In the genomic region with DNA sequence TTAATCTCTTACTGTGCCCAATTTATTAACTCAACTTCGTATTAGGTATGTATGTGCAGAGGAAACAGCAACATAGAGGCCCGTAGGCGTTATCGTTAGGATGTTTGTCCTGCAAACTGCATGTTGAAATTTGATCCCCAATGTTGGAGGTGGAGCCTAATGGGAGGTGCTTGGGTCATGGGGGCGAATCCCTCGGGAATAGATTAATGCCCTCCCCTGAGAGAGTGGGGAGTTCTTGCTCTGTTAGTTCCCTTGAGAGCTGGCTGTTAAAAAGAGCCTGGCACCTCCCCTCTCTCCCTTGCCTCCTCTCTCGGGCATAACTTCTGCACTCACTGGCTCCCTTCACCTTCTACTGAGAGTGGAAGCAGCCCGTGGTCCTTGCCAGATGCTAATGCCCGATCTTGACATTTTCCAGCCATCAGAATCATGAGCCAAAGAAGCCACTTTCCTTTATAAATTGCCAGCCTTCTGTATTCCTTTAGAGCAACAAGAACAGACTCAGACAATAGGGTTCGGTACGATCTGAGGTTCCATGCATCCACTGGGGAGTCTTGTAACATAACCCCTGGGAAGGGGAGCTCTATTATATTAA, we compare ENCODE assay signal across 2 cellular contexts.
TF ChIP-seq lines count a peak whose summit lies in the region.

No MANE protein-coding gene starts in this region.

TF ChIP-seq in liver, 16 proteins besides CTCF, POLR2A, EP300 and RAD21 (continued from another document):
- TF ChIP-seq ZBTB33 (IDR thresholded peaks at IDR 0.05) (no peak), HNF4G (IDR thresholded peaks at IDR 0.05) (no peak), JUND (IDR thresholded peaks at IDR 0.05) (no peak), REST (IDR thresholded peaks at IDR 0.05) (peak; percentile 76), FOXA2 (IDR thresholded peaks at IDR 0.05) (no peak), RXRA (IDR thresholded peaks at IDR 0.05) (peak; percentile 44 to 48), GABPA (IDR thresholded peaks at IDR 0.05 in 1 of 2, conservative IDR thresholded peaks at IDR 0.05 in 1 of 2) (no peak), YY1 (IDR thresholded peaks at IDR 0.05) (peak; percentile 83), EGR1 (IDR thresholded peaks at IDR 0.05; ENCODE audit: low read depth in 2 of 2) (no peak)
- TF ChIP-seq, protein P1, sequence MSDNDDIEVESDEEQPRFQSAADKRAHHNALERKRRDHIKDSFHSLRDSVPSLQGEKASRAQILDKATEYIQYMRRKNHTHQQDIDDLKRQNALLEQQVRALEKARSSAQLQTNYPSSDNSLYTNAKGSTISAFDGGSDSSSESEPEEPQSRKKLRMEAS (IDR thresholded peaks at IDR 0.05), result no peak

TF ChIP-seq in HepG2, 621 proteins besides CTCF, POLR2A, EP300 and RAD21 (continued from another document):
- TF ChIP-seq, protein P2, sequence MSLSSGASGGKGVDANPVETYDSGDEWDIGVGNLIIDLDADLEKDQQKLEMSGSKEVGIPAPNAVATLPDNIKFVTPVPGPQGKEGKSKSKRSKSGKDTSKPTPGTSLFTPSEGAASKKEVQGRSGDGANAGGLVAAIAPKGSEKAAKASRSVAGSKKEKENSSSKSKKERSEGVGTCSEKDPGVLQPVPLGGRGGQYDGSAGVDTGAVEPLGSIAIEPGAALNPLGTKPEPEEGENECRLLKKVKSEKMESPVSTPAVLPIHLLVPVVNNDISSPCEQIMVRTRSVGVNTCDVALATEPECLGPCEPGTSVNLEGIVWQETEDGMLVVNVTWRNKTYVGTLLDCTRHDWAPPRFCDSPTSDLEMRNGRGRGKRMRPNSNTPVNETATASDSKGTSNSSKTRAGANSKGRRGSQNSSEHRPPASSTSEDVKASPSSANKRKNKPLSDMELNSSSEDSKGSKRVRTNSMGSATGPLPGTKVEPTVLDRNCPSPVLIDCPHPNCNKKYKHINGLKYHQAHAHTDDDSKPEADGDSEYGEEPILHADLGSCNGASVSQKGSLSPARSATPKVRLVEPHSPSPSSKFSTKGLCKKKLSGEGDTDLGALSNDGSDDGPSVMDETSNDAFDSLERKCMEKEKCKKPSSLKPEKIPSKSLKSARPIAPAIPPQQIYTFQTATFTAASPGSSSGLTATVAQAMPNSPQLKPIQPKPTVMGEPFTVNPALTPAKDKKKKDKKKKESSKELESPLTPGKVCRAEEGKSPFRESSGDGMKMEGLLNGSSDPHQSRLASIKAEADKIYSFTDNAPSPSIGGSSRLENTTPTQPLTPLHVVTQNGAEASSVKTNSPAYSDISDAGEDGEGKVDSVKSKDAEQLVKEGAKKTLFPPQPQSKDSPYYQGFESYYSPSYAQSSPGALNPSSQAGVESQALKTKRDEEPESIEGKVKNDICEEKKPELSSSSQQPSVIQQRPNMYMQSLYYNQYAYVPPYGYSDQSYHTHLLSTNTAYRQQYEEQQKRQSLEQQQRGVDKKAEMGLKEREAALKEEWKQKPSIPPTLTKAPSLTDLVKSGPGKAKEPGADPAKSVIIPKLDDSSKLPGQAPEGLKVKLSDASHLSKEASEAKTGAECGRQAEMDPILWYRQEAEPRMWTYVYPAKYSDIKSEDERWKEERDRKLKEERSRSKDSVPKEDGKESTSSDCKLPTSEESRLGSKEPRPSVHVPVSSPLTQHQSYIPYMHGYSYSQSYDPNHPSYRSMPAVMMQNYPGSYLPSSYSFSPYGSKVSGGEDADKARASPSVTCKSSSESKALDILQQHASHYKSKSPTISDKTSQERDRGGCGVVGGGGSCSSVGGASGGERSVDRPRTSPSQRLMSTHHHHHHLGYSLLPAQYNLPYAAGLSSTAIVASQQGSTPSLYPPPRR (CRISPR knock-in tag; IDR thresholded peaks at IDR 0.05; ENCODE audit: borderline replicate concordance), result no peak
- TF ChIP-seq, protein P3, sequence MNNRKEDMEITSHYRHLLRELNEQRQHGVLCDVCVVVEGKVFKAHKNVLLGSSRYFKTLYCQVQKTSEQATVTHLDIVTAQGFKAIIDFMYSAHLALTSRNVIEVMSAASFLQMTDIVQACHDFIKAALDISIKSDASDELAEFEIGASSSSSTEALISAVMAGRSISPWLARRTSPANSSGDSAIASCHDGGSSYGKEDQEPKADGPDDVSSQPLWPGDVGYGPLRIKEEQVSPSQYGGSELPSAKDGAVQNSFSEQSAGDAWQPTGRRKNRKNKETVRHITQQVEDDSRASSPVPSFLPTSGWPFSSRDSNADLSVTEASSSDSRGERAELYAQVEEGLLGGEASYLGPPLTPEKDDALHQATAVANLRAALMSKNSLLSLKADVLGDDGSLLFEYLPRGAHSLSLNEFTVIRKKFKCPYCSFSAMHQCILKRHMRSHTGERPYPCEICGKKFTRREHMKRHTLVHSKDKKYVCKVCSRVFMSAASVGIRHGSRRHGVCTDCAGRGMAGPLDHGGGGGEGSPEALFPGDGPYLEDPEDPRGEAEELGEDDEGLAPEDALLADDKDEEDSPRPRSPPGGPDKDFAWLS (CRISPR knock-in tag; IDR thresholded peaks at IDR 0.05; ENCODE audit: borderline replicate concordance), result no peak
- TF ChIP-seq ZNF33B (CRISPR knock-in tag; IDR thresholded peaks at IDR 0.05) (no peak), ATF5 (CRISPR knock-in tag; IDR thresholded peaks at IDR 0.05; ENCODE audit: low read depth) (no peak), GATA4 (IDR thresholded peaks at IDR 0.05; ENCODE audit: borderline replicate concordance, low read depth) (no peak), HMGA1 (CRISPR knock-in tag; conservative IDR thresholded peaks at IDR 0.05) (no peak), POLR2G (IDR thresholded peaks at IDR 0.05; ENCODE audit: low read depth, low read length) (no peak), ZNF724P (CRISPR knock-in tag; IDR thresholded peaks at IDR 0.05; ENCODE audit: borderline replicate concordance) (no peak), CBX1 (IDR thresholded peaks at IDR 0.05; ENCODE audit: low read depth) (no peak), ZNF777 (CRISPR knock-in tag; IDR thresholded peaks at IDR 0.05) (no peak), MIER3 (CRISPR knock-in tag; IDR thresholded peaks at IDR 0.05; ENCODE audit: borderline replicate concordance) (no peak)
- TF ChIP-seq, protein P4, sequence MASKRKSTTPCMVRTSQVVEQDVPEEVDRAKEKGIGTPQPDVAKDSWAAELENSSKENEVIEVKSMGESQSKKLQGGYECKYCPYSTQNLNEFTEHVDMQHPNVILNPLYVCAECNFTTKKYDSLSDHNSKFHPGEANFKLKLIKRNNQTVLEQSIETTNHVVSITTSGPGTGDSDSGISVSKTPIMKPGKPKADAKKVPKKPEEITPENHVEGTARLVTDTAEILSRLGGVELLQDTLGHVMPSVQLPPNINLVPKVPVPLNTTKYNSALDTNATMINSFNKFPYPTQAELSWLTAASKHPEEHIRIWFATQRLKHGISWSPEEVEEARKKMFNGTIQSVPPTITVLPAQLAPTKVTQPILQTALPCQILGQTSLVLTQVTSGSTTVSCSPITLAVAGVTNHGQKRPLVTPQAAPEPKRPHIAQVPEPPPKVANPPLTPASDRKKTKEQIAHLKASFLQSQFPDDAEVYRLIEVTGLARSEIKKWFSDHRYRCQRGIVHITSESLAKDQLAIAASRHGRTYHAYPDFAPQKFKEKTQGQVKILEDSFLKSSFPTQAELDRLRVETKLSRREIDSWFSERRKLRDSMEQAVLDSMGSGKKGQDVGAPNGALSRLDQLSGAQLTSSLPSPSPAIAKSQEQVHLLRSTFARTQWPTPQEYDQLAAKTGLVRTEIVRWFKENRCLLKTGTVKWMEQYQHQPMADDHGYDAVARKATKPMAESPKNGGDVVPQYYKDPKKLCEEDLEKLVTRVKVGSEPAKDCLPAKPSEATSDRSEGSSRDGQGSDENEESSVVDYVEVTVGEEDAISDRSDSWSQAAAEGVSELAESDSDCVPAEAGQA (IDR thresholded peaks at IDR 0.05; ENCODE audit: low read depth), result no peak
- TF ChIP-seq, protein P4 (CRISPR knock-in tag; IDR thresholded peaks at IDR 0.05; ENCODE audit: borderline replicate concordance), result no peak
- TF ChIP-seq, protein P5, sequence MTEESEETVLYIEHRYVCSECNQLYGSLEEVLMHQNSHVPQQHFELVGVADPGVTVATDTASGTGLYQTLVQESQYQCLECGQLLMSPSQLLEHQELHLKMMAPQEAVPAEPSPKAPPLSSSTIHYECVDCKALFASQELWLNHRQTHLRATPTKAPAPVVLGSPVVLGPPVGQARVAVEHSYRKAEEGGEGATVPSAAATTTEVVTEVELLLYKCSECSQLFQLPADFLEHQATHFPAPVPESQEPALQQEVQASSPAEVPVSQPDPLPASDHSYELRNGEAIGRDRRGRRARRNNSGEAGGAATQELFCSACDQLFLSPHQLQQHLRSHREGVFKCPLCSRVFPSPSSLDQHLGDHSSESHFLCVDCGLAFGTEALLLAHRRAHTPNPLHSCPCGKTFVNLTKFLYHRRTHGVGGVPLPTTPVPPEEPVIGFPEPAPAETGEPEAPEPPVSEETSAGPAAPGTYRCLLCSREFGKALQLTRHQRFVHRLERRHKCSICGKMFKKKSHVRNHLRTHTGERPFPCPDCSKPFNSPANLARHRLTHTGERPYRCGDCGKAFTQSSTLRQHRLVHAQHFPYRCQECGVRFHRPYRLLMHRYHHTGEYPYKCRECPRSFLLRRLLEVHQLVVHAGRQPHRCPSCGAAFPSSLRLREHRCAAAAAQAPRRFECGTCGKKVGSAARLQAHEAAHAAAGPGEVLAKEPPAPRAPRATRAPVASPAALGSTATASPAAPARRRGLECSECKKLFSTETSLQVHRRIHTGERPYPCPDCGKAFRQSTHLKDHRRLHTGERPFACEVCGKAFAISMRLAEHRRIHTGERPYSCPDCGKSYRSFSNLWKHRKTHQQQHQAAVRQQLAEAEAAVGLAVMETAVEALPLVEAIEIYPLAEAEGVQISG (CRISPR knock-in tag; IDR thresholded peaks at IDR 0.05), result no peak
